ENCODE assay signal across 17 cellular contexts in genomic region chr9:137696526-137696925, GRCh38.
"Had no signal": no experiment of that assay in that cellular context is flagged by ENCODE, and none has a peak within 500 bp of the region (broad histone marks: within the 10 kb centered on the region; RNA-seq: fewer than 3 reads in every experiment).

No MANE protein-coding gene starts in this region.

- H3K27me3 ChIP-seq: cardiac muscle cell, colonic mucosa, esophagus squamous epithelium, neutrophil, thyroid gland had no signal

- H3K4me3 ChIP-seq: cardiac muscle cell, colonic mucosa, esophagus squamous epithelium, SK-N-MC, thyroid gland had no signal

- ATAC-seq: stimulated activated naive B cell treated with anti-CD40 and anti-IgM and Interleukin-4, amounts not matched to agents 10 μg/mL and 1 μg/mL and 100 μg/mL, for 72 hours; T-cell had no signal

- H3K27me3 Mint-ChIP-seq: activated CD4-positive, alpha-beta memory T cell treated with anti-CD3 and anti-CD28 coated beads, Interleukin-2, amount 10 ng/mL, durations not matched to agents 7 days and 5 days; activated naive CD4-positive, alpha-beta T cell treated with anti-CD3 and anti-CD28 coated beads, Interleukin-2, amount 10 ng/mL, durations not matched to agents 7 days and 5 days; stimulated activated naive B cell treated with anti-CD40 and anti-IgM and Interleukin-4, amounts not matched to agents 10 μg/mL and 1 μg/mL and 100 μg/mL, for 72 hours; T-cell had no signal

- H3K4me3 Mint-ChIP-seq: activated CD4-positive, alpha-beta memory T cell treated with anti-CD3 and anti-CD28 coated beads, Interleukin-2, amount 10 ng/mL, durations not matched to agents 7 days and 5 days; activated naive CD4-positive, alpha-beta T cell treated with anti-CD3 and anti-CD28 coated beads, Interleukin-2, amount 10 ng/mL, durations not matched to agents 7 days and 5 days; stimulated activated naive B cell treated with anti-CD40 and anti-IgM and Interleukin-4, amounts not matched to agents 10 μg/mL and 1 μg/mL and 100 μg/mL, for 72 hours; T-cell had no signal

- H3K36me3 ChIP-seq: cardiac muscle cell, colonic mucosa, neutrophil, thyroid gland had no signal

- H3K4me1 ChIP-seq: colonic mucosa had no signal

- DNase-seq: activated CD4-positive, alpha-beta memory T cell treated with anti-CD3 and anti-CD28 coated beads, Interleukin-2, amount 10 ng/mL, durations not matched to agents 7 days and 5 days; activated CD4-positive, alpha-beta T cell treated with anti-CD3 and anti-CD28 coated beads for 4 hours; activated CD8-positive, alpha-beta memory T cell treated with anti-CD3 and anti-CD28 coated beads, Interleukin-2, amount 50 U/mL, for 4 hours; activated naive CD4-positive, alpha-beta T cell treated with anti-CD3 and anti-CD28 coated beads, Interleukin-2, amount 10 ng/mL, durations not matched to agents 7 days and 5 days; colonic mucosa; esophagus squamous epithelium; hypothalamus; kidney glomerular epithelial cell; stimulated activated CD4-positive, alpha-beta T cell treated with anti-CD3 and anti-CD28 coated beads, Interleukin-1b, Interleukin-23, amount 100 ng/mL, for 48 hours; stimulated activated naive B cell treated with anti-CD40 and anti-IgM and Interleukin-4, amounts not matched to agents 10 μg/mL and 1 μg/mL and 100 μg/mL, for 72 hours; T-cell; T1000; thyroid gland had no signal

- H3K9me3 Mint-ChIP-seq: T-cell had no signal

- H3K9me3 ChIP-seq: colonic mucosa, esophagus squamous epithelium, neutrophil, thyroid gland had no signal

- H3K27ac ChIP-seq: cardiac muscle cell, colonic mucosa, esophagus squamous epithelium, neutrophil, SK-N-MC, thyroid gland had no signal

- H3K27ac Mint-ChIP-seq: activated CD4-positive, alpha-beta memory T cell treated with anti-CD3 and anti-CD28 coated beads, Interleukin-2, amount 10 ng/mL, durations not matched to agents 7 days and 5 days; activated naive CD4-positive, alpha-beta T cell treated with anti-CD3 and anti-CD28 coated beads, Interleukin-2, amount 10 ng/mL, durations not matched to agents 7 days and 5 days; activated T-helper 2 cell treated with anti-CD3 and anti-CD28 coated beads, Interferon-gamma antibody, Interleukin-2, Interleukin-4, amounts not matched to agents 10 μg/mL and 5 μg/mL and 100 μg/mL, durations not matched to agents 14 hours and 24 hours and 36 hours had no signal
